In the genomic region with DNA sequence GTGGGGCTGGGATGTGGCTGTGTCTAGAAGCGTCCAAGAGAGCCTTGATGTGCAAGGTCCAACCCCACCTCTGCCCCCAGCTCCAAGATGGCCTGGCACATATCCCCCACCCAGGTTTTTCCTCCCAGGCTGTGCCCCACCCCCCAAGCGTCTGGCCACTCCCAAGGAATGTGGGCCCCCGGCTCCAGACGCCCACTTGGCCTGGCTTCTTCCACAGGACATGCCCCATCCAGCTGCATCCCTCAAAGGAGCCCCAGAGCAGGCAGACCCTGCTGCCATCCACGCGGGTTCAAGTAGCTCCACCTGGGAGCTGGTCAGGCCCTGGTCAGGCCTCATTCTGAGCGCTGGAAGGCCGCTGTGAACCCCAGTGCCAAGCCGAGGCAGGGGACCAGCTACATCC, we compare ENCODE assay signal across 11 cellular contexts. TPM values are rescaled to one million over a fixed set of nuclear protein-coding genes. Genes with fewer than 3 reads are reported as not detected.
DNase-seq lines count a peak whose midpoint lies in the region; ATAC-seq and TF ChIP-seq lines count a peak whose summit lies in the region.
"Had no signal": no experiment of that assay in that cellular context is flagged by ENCODE, and none has a peak within 500 bp of the region (broad histone marks: within the 10 kb centered on the region; RNA-seq: fewer than 3 reads in every experiment).

No MANE protein-coding gene starts in this region.

- no peak for TF ChIP-seq CTCF in HFF-Myc (IDR thresholded peaks at IDR 0.05; ENCODE audit: low read depth, low read length, missing control alignments)
- TF ChIP-seq CTCF in astrocyte of the spinal cord (IDR thresholded peaks at IDR 0.05; ENCODE audit: low read depth, low read length) = no peak
- no peak for TF ChIP-seq CTCF in thoracic aorta (IDR thresholded peaks at IDR 0.05)

- H3K4me3 ChIP-seq in HFF-Myc (replicated peaks; ENCODE audit: low read depth, low read length) = peak overlapping the region; percentile 78
- no peak overlapping the region for H3K4me3 ChIP-seq in astrocyte of the spinal cord (ENCODE audit: low read depth, low read length)
- H3K4me3 ChIP-seq in mucosa of rectum (ENCODE audit: low read length in 2 of 2) = no peak overlapping the region
- peak overlapping the region; percentile 41 for H3K4me3 ChIP-seq in thoracic aorta
- H3K4me3 ChIP-seq: lower lobe of right lung had no signal

- H3K9me3 ChIP-seq in mucosa of rectum (ENCODE audit: control insufficient read depth in 2 of 2, low read length in 2 of 2) (no peaks in the 10 kb centered on the region), thoracic aorta (no peaks in the 10 kb centered on the region)
- H3K9me3 ChIP-seq: lower lobe of right lung had no signal

- H3K27me3 ChIP-seq in mucosa of rectum (ENCODE audit: control insufficient read depth in 2 of 2, insufficient read depth in 2 of 2, low read length in 2 of 2) (no peaks in the 10 kb centered on the region), thoracic aorta (replicated peaks; ENCODE audit: insufficient read depth) (no peaks in the 10 kb centered on the region)

- peak overlapping the region; percentile 28 to 81 for H3K27ac ChIP-seq in mucosa of rectum (ENCODE audit: low read depth in 2 of 2, low read length in 2 of 2)
- H3K27ac ChIP-seq in thoracic aorta = peak overlapping the region; percentile 68 to 89
- H3K27ac ChIP-seq: HL-60, lower lobe of right lung had no signal

- in situ Hi-C loops in astrocyte of the spinal cord (cut with HindIII; ENCODE audit: low sequenced_read_pairs) = no loop called here

- no peak for DNase-seq in HFF-Myc (ENCODE audit: extremely low read depth, low read depth)
- DNase-seq in astrocyte of the spinal cord (ENCODE audit: low read depth, low spot score) = peak; percentile 17
- DNase-seq in thoracic aorta (ENCODE audit: low spot score) = no peak
- DNase-seq: activated CD4-positive, alpha-beta T cell treated with anti-CD3 and anti-CD28 coated beads for 1 hour; hippocampal formation had no signal

- H3K9ac ChIP-seq in mucosa of rectum (ENCODE audit: low read depth in 1 of 2, low read length in 2 of 2) = no peak overlapping the region

- H3K36me3 ChIP-seq in mucosa of rectum (ENCODE audit: control insufficient read depth in 2 of 2, insufficient read depth in 2 of 2, low read length in 2 of 2) (peaks cover 0 to 6% of the 10 kb centered on the region in 2 donors), thoracic aorta (no peaks in the 10 kb centered on the region)

- H3K4me1 ChIP-seq in mucosa of rectum (ENCODE audit: control insufficient read depth in 2 of 2, insufficient read depth in 2 of 2, low read length in 2 of 2) (peaks cover 41 to 59% of the 10 kb centered on the region in 2 donors), thoracic aorta (ENCODE audit: control insufficient read depth in 1 of 2, low read depth in 2 of 2) (peaks cover 19 to 62% of the 10 kb centered on the region in 2 donors)

- no peak for ATAC-seq in thoracic aorta (ENCODE audit: insufficient number of reproducible peaks, low FRiP score, low read depth)
- ATAC-seq in esophagus mucosa = no peak
- no peak for ATAC-seq in HG02970 (IDR thresholded peaks at IDR 0.05; ENCODE audit: low FRiP score, unreplicated experiment)
- no peak for ATAC-seq in GM21723 (IDR thresholded peaks at IDR 0.05; ENCODE audit: unreplicated experiment)
- ATAC-seq: lower lobe of right lung had no signal

RNA-seq across cellular contexts. Expression of a gene that starts 3.2 kb away (rescaled TPM):
- total RNA-seq in thoracic aorta (1 to 10 TPM; 1.8 to 4.7 TPM), esophagus mucosa (4.2 TPM)

RNA-seq across cellular contexts. Expression of a gene that starts 26.7 kb away (rescaled TPM):
- total RNA-seq in thoracic aorta (1 to 10 TPM in 1 of 2 donors, under 1 TPM in 1; 0.63 to 7.3 TPM), esophagus mucosa (0.68 TPM)

RNA-seq across cellular contexts. Expression of a gene that starts 43.6 kb away (rescaled TPM):
- total RNA-seq in thoracic aorta (10 to 100 TPM; 28.8 to 47.8 TPM), esophagus mucosa (14.9 TPM)

Comparison
In these comparisons a context has a peak if more than half of its experiments do, and no peak if none do; other contexts are left out.
1. H3K4me3 ChIP-seq: peak in HFF-Myc (single experiment) and thoracic aorta (single experiment); none in astrocyte of the spinal cord (single experiment) and mucosa of rectum (0 of 2).